27 cellular contexts compared by ENCODE assay signal in the genomic region with DNA sequence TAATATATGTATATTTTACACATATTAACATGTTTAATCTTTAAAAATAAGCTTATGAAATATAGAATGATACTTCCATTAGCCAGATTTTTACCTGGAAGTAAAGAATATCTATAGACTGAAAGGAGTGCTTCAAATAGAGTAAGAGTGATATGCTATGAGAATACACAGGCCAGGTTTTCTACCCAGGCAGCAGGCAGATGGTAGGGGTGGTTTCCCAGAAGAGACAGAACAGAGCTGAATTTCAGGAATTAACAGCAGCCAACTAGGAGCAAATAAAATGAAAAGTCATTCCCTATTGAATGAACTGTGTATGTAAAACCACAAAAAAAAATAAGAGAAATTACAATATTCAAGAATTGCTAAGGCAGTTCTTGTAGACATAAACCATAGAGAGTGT.
"Had no signal": no experiment of that assay in that cellular context is flagged by ENCODE, and none has a peak within 500 bp of the region (broad histone marks: within the 10 kb centered on the region; RNA-seq: fewer than 3 reads in every experiment).

No MANE protein-coding gene starts in this region.

- H3K27me3 ChIP-seq: dorsolateral prefrontal cortex, gastrocnemius medialis, right lobe of liver, suprapubic skin, transverse colon, upper lobe of right lung, uterus had no signal

- H3K9ac ChIP-seq: parathyroid adenoma had no signal

- H3K4me1 ChIP-seq: gastrocnemius medialis, left ventricle myocardium inferior, lower lobe of right lung, parathyroid adenoma, right lobe of liver, suprapubic skin, transverse colon, upper lobe of right lung, uterus had no signal

- H3K9me3 ChIP-seq: gastrocnemius medialis, left ventricle myocardium inferior, lower lobe of right lung, right lobe of liver, suprapubic skin, transverse colon, upper lobe of right lung, uterus had no signal

- H3K9me3 Mint-ChIP-seq: stimulated activated naive CD8-positive, alpha-beta T cell treated with anti-CD3 and anti-CD28 coated beads, Interleukin-15, amount 100 ng/mL, for 72 hours had no signal

- H3K79me2 ChIP-seq: parathyroid adenoma had no signal

- H3K27me3 Mint-ChIP-seq: progenitor cell of endocrine pancreas; stimulated activated naive CD8-positive, alpha-beta T cell treated with anti-CD3 and anti-CD28 coated beads, Interleukin-15, amount 100 ng/mL, for 72 hours had no signal

- H3K27ac Mint-ChIP-seq: immature natural killer cell; natural killer cell; progenitor cell of endocrine pancreas; stimulated activated naive CD8-positive, alpha-beta T cell treated with anti-CD3 and anti-CD28 coated beads, Interleukin-15, amount 100 ng/mL, for 72 hours had no signal

- H3K36me3 ChIP-seq: gastrocnemius medialis, left ventricle myocardium inferior, lower lobe of right lung, right lobe of liver, suprapubic skin, transverse colon, upper lobe of right lung, uterus had no signal

- DNase-seq: dorsolateral prefrontal cortex; effector CD4-positive, alpha-beta T cell; foreskin fibroblast; gastrocnemius medialis; hypothalamus; immature natural killer cell; islet precursor cell; kidney glomerular epithelial cell; left colon; left ventricle myocardium inferior; lower lobe of right lung; natural killer cell; right lobe of liver; small intestine; stimulated activated CD4-positive, alpha-beta T cell treated with anti-CD3 and anti-CD28 coated beads, Interleukin-1b, Interleukin-23, amount 100 ng/mL, for 48 hours; stimulated activated CD4-positive, alpha-beta T cell treated with anti-CD3 and anti-CD28 coated beads, Interleukin-4, amount 100 ng/mL, for 1 hour; stimulated activated CD8-positive, alpha-beta memory T cell treated with anti-CD3 and anti-CD28 coated beads, Interleukin-4, amount 100 ng/mL, for 48 hours; stimulated activated naive CD4-positive, alpha-beta T cell; stimulated activated naive CD8-positive, alpha-beta T cell treated with anti-CD3 and anti-CD28 coated beads, Interleukin-15, amount 100 ng/mL, for 72 hours; transverse colon; upper lobe of right lung; uterus had no signal

- H2AFZ ChIP-seq: parathyroid adenoma had no signal

- H3K4me3 Mint-ChIP-seq: immature natural killer cell; natural killer cell; stimulated activated naive CD8-positive, alpha-beta T cell treated with anti-CD3 and anti-CD28 coated beads, Interleukin-15, amount 100 ng/mL, for 72 hours had no signal

- ATAC-seq: esophagus mucosa; gastrocnemius medialis; left colon; lower lobe of right lung; natural killer cell; right lobe of liver; stimulated activated naive CD8-positive, alpha-beta T cell treated with anti-CD3 and anti-CD28 coated beads, Interleukin-15, amount 100 ng/mL, for 72 hours; upper lobe of right lung had no signal

- H3K4me3 ChIP-seq: dorsolateral prefrontal cortex, gastrocnemius medialis, left ventricle myocardium inferior, lower lobe of right lung, right lobe of liver, suprapubic skin, transverse colon, upper lobe of right lung, uterus had no signal

- H3K36me3 Mint-ChIP-seq: immature natural killer cell, natural killer cell had no signal

- H3K4me1 Mint-ChIP-seq: immature natural killer cell; natural killer cell; stimulated activated naive CD8-positive, alpha-beta T cell treated with anti-CD3 and anti-CD28 coated beads, Interleukin-15, amount 100 ng/mL, for 72 hours had no signal

- H3K27ac ChIP-seq: dorsolateral prefrontal cortex, epithelial cell of prostate, gastrocnemius medialis, left ventricle myocardium inferior, lower lobe of right lung, parathyroid adenoma, right lobe of liver, suprapubic skin, transverse colon, upper lobe of right lung, uterus had no signal
